In the genomic region with DNA sequence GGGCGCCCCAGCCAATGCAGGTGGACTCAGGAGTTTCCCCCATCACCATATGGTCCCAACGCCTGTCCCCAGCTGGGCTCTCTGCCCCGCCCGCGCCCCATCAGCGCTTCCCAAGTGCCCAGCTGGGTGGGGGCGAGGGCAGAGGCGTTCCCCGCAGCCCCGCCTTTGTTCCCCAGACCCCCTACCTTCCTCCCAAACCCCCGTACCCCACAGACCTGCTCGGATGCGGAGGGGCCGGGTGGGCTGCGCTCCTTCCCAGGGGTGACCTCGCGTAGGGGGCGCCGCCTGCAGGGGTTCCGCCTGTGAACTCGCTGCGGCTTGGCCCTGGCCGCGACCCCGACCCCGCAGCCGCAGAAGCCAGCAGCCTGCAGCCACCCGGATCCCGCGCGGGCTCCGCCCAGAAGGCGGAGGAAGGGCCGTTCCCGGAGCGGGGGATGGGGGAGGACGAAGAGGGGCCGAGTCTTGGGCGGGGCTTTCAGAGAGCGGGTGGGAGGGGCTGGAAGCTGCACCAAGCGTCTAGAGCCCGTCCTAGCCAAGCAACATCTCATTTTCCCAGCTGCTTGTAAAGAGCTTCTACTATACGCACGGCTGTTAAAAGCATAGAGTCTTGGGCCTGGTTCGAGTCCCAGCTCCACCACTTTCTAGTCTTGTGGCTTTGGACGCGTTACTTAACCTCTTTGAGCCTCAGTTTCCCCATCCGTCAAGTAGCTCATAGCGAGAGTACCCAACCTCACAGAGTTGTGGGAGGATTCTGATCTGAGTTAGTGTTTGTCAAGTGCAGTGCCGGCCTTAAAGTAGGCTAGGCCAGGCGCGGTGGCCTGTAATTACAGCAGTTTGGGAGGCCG, we compare ENCODE assay signal across 9 cellular contexts. TPM values are rescaled to one million over a fixed set of nuclear protein-coding genes. Genes with fewer than 3 reads are reported as not detected.
DNase-seq lines count a peak whose midpoint lies in the region; ATAC-seq and TF ChIP-seq lines count a peak whose summit lies in the region.
"Had no signal": no experiment of that assay in that cellular context is flagged by ENCODE, and none has a peak within 500 bp of the region (broad histone marks: within the 10 kb centered on the region; RNA-seq: fewer than 3 reads in every experiment).

Gene RAB3D, minus strand, starts transcription at position 404 of the 845 bp plus-strand sequence. CDS start 2,258 bp downstream, outside the sequence.

- no peaks in the 10 kb centered on the region for H3K9me3 Mint-ChIP-seq in activated naive CD4-positive, alpha-beta T cell treated with anti-CD3 and anti-CD28 coated beads, Interleukin-2, amount 50 U/mL, for 72 hours

- peaks cover 9% of the 10 kb centered on the region for H3K36me3 ChIP-seq in BJ (ENCODE audit: control insufficient read depth, insufficient read depth, low read length)

- CTCF ChIA-PET in BJ (lab: Yijun Ruan, JAX) = interaction anchor here (1.0 to 2.2 kb wide), 5 partner anchors 14 to 143 kb away, joined by 3 to 10 read pairs (median 4); no protein-coding TSS in a partner anchor

- H3K27ac Mint-ChIP-seq in activated naive CD4-positive, alpha-beta T cell treated with anti-CD3 and anti-CD28 coated beads, Interleukin-2, amount 50 U/mL, for 72 hours = peak within 1 kb of the TSS; percentile 65 to 86

- DNase-seq in BJ (ENCODE audit: low read depth) (no peak), NCI-H1048 (lab: John Stamatoyannopoulos, UW) (peak; percentile 79), glomerular visceral epithelial cell (ENCODE audit: extremely low spot score) (peak; percentile 78), nucleus accumbens (lab: John Stamatoyannopoulos, UW) (peak in 55 of 56 donors; percentile 18 to 93 (median 77)), substantia nigra (lab: John Stamatoyannopoulos, UW) (peak in 48 of 49 donors; percentile 17 to 90 (median 70))
- peak in 1 of 2 donors; percentile 89 for DNase-seq in activated naive CD4-positive, alpha-beta T cell treated with anti-CD3 and anti-CD28 coated beads, Interleukin-2, amount 50 U/mL, for 72 hours (ENCODE audit: low spot score in 2 of 2)

- ATAC-seq in GM21381 (IDR thresholded peaks at IDR 0.05; ENCODE audit: unreplicated experiment) (peak; percentile 72), SK-N-SH treated with all-trans-retinoic acid at 6 μM for 48 hours (peak; percentile 92)
- ATAC-seq in activated naive CD4-positive, alpha-beta T cell treated with anti-CD3 and anti-CD28 coated beads, Interleukin-2, amount 50 U/mL, for 72 hours = peak; percentile 87 to 99

- H3K36me3 Mint-ChIP-seq in activated naive CD4-positive, alpha-beta T cell treated with anti-CD3 and anti-CD28 coated beads, Interleukin-2, amount 50 U/mL, for 72 hours = peaks cover 6% of the 10 kb centered on the region in 2 donors

- no peaks in the 10 kb centered on the region for H3K27me3 ChIP-seq in BJ (ENCODE audit: control insufficient read depth, insufficient read depth, low read length)

- peak within 1 kb of the TSS; percentile 67 for H3K4me3 ChIP-seq in BJ (ENCODE audit: low read depth, low read length)

- POLR2A ChIA-PET in BJ (lab: Charles Lee) = no interaction called here

- peak within 1 kb of the TSS; percentile 78 for H3K27ac ChIP-seq in substantia nigra (ENCODE audit: low read depth, low read length, poor library complexity, severe bottlenecking)

- no peak for TF ChIP-seq CTCF in BJ (IDR thresholded peaks at IDR 0.05; ENCODE audit: insufficient read depth, low read depth, low read length)

TF ChIP-seq in SK-N-SH treated with all-trans-retinoic acid at 6 μM for 48 hours, 23 proteins besides CTCF, POLR2A, EP300 and RAD21:
- TF ChIP-seq ZFP30 (CRISPR knock-in tag; IDR thresholded peaks at IDR 0.05) (no peak), ZFP3 (CRISPR knock-in tag; IDR thresholded peaks at IDR 0.05) (no peak), BACH2 (CRISPR knock-in tag; IDR thresholded peaks at IDR 0.05; ENCODE audit: borderline replicate concordance) (no peak), ARNTL (CRISPR knock-in tag; IDR thresholded peaks at IDR 0.05; ENCODE audit: borderline replicate concordance, low read depth) (no peak), OSR1 (CRISPR knock-in tag; IDR thresholded peaks at IDR 0.05) (no peak), RARB (CRISPR knock-in tag; IDR thresholded peaks at IDR 0.05) (no peak), CSRNP3 (CRISPR knock-in tag; IDR thresholded peaks at IDR 0.05) (no peak), ZNF70 (CRISPR knock-in tag; IDR thresholded peaks at IDR 0.05) (no peak), ZNF565 (CRISPR knock-in tag; conservative IDR thresholded peaks at IDR 0.05; ENCODE audit: low read depth) (no peak), ISL1 (CRISPR knock-in tag; IDR thresholded peaks at IDR 0.05) (no peak), TCF4 (CRISPR knock-in tag; IDR thresholded peaks at IDR 0.05; ENCODE audit: borderline replicate concordance) (no peak), CSDC2 (CRISPR knock-in tag; IDR thresholded peaks at IDR 0.05) (no peak), ZNF8 (CRISPR knock-in tag; IDR thresholded peaks at IDR 0.05) (no peak)
- TF ChIP-seq, protein P1, sequence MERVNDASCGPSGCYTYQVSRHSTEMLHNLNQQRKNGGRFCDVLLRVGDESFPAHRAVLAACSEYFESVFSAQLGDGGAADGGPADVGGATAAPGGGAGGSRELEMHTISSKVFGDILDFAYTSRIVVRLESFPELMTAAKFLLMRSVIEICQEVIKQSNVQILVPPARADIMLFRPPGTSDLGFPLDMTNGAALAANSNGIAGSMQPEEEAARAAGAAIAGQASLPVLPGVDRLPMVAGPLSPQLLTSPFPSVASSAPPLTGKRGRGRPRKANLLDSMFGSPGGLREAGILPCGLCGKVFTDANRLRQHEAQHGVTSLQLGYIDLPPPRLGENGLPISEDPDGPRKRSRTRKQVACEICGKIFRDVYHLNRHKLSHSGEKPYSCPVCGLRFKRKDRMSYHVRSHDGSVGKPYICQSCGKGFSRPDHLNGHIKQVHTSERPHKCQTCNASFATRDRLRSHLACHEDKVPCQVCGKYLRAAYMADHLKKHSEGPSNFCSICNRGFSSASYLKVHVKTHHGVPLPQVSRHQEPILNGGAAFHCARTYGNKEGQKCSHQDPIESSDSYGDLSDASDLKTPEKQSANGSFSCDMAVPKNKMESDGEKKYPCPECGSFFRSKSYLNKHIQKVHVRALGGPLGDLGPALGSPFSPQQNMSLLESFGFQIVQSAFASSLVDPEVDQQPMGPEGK (CRISPR knock-in tag; IDR thresholded peaks at IDR 0.05; ENCODE audit: borderline replicate concordance) = no peak
- TF ChIP-seq, protein P2, sequence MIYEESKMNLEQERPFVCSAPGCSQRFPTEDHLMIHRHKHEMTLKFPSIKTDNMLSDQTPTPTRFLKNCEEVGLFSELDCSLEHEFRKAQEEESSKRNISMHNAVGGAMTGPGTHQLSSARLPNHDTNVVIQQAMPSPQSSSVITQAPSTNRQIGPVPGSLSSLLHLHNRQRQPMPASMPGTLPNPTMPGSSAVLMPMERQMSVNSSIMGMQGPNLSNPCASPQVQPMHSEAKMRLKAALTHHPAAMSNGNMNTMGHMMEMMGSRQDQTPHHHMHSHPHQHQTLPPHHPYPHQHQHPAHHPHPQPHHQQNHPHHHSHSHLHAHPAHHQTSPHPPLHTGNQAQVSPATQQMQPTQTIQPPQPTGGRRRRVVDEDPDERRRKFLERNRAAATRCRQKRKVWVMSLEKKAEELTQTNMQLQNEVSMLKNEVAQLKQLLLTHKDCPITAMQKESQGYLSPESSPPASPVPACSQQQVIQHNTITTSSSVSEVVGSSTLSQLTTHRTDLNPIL (CRISPR knock-in tag; IDR thresholded peaks at IDR 0.05; ENCODE audit: low read depth) = no peak
TF ChIP-seq in SK-N-SH treated with all-trans-retinoic acid at 6 μM for 48 hours: peak in this region for 0.

RNA-seq across cellular contexts. Expression of gene RAB3D, which starts in this region (rescaled TPM):
- 9.7 and 12.0 TPM in 2 replicates for polyA plus RNA-seq in BJ (2011; rRNA removed)
- 23.2 and 35.4 TPM in 2 replicates for polyA minus RNA-seq in BJ (2011; rRNA and poly(A)+ RNA removed)
- 10 to 100 TPM in 1 of 2 donors, 1 to 10 TPM in 1; 3.9 to 19.3 TPM for total RNA-seq in activated naive CD4-positive, alpha-beta T cell treated with anti-CD3 and anti-CD28 coated beads, Interleukin-2, amount 50 U/mL, for 72 hours
- total RNA-seq: HT1080 had no signal
